Comparison of ENCODE assay signal across 2 cellular contexts in the genomic region with DNA sequence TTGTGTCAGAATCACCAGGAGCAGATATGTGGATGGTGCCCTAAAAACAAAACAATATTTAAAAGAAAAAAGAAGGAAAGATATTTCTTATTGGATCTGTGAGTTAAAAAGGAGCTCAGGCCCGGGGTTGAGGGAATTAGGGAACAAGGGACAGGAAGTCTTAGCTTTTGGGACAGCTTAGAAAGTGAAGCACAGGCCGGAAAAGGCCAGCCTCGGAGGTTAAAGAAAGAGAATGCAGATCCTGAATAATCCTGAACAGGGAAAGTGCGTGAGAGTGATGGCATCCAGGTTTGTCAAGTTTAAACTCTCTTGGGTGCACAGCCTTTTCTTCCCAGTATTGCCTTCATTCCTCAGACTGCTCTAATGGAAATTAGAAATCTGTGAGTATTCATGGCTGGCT.
A peak's percentile ranks its signal among the peaks of the same experiment; 100 is the strongest.
TF ChIP-seq lines count a peak whose summit lies in the region.

No MANE protein-coding gene starts in this region.

TF ChIP-seq in liver, 16 proteins besides CTCF, POLR2A, EP300 and RAD21:
- TF ChIP-seq FOXA2 (IDR thresholded peaks at IDR 0.05) (no peak), GABPA (IDR thresholded peaks at IDR 0.05 in 1 of 2, conservative IDR thresholded peaks at IDR 0.05 in 1 of 2) (peak; percentile 31 to 34)

TF ChIP-seq in HepG2, 621 proteins besides CTCF, POLR2A, EP300 and RAD21:
- TF ChIP-seq CBX1 (IDR thresholded peaks at IDR 0.05; ENCODE audit: low read depth) (no peak), ZNF207 (IDR thresholded peaks at IDR 0.05; ENCODE audit: borderline replicate concordance) (no peak), ZNF616 (CRISPR knock-in tag; IDR thresholded peaks at IDR 0.05; ENCODE audit: low read depth) (no peak), POGZ (CRISPR knock-in tag; IDR thresholded peaks at IDR 0.05) (no peak), ZBTB1 (CRISPR knock-in tag; IDR thresholded peaks at IDR 0.05; ENCODE audit: borderline replicate concordance) (no peak), ZSCAN21 (CRISPR knock-in tag; IDR thresholded peaks at IDR 0.05; ENCODE audit: borderline replicate concordance) (no peak), TRIM24 (CRISPR knock-in tag; IDR thresholded peaks at IDR 0.05) (no peak), RBFOX2 (IDR thresholded peaks at IDR 0.05; ENCODE audit: low read depth, low read length) (no peak), PHF21A (CRISPR knock-in tag; IDR thresholded peaks at IDR 0.05) (no peak), SSRP1 (CRISPR knock-in tag; IDR thresholded peaks at IDR 0.05) (no peak)
- TF ChIP-seq, protein P1, sequence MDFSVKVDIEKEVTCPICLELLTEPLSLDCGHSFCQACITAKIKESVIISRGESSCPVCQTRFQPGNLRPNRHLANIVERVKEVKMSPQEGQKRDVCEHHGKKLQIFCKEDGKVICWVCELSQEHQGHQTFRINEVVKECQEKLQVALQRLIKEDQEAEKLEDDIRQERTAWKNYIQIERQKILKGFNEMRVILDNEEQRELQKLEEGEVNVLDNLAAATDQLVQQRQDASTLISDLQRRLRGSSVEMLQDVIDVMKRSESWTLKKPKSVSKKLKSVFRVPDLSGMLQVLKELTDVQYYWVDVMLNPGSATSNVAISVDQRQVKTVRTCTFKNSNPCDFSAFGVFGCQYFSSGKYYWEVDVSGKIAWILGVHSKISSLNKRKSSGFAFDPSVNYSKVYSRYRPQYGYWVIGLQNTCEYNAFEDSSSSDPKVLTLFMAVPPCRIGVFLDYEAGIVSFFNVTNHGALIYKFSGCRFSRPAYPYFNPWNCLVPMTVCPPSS (IDR thresholded peaks at IDR 0.05) = no peak
